ENCODE assay signal across 1 cellular context in genomic region chr11:20387262-20388095, GRCh38.
TF ChIP-seq lines count a peak whose summit lies in the region.

TSS of gene PRMT3 (plus strand) at chr11:20387716. CDS start at chr11:20387747, 31 bp downstream.

TF ChIP-seq in K562, 482 proteins besides CTCF, POLR2A, EP300 and RAD21 (continued from another document):
- TF ChIP-seq MITF (IDR thresholded peaks at IDR 0.05): peak; percentile 88
- TF ChIP-seq KLF1 (tag; IDR thresholded peaks at IDR 0.05): no peak; the same call in 1 of the 2 replicates
- TF ChIP-seq DEAF1 (CRISPR knock-in tag; IDR thresholded peaks at IDR 0.05): peak; percentile 61
- TF ChIP-seq ZNF766 (CRISPR knock-in tag; conservative IDR thresholded peaks at IDR 0.05): peak; percentile 72; the same call in 1 of the 2 replicates
- TF ChIP-seq C11orf30 (IDR thresholded peaks at IDR 0.05; ENCODE audit: low read depth): peak; percentile 97
- TF ChIP-seq KLF13 (tag; IDR thresholded peaks at IDR 0.05; ENCODE audit: borderline replicate concordance, low read depth): no peak; the same call in 1 of the 2 replicates
- TF ChIP-seq GTF2E2 (tag; IDR thresholded peaks at IDR 0.05): 0 out of 2 replicates have a peak, but pooled peaks have one; percentile 28
- no peak for TF ChIP-seq ZNF274 (IDR thresholded peaks at IDR 0.05; ENCODE audit: borderline replicate concordance, low read depth, low read length)
- TF ChIP-seq ZNF12 (CRISPR knock-in tag; IDR thresholded peaks at IDR 0.05): peak; percentile 53; the same call in 1 of the 2 replicates
- no peak for TF ChIP-seq ZNF551 (CRISPR knock-in tag; IDR thresholded peaks at IDR 0.05)
- TF ChIP-seq CC2D1A (IDR thresholded peaks at IDR 0.05): peak; percentile 81; the same call in 1 of the 2 replicates
- TF ChIP-seq, protein P1, sequence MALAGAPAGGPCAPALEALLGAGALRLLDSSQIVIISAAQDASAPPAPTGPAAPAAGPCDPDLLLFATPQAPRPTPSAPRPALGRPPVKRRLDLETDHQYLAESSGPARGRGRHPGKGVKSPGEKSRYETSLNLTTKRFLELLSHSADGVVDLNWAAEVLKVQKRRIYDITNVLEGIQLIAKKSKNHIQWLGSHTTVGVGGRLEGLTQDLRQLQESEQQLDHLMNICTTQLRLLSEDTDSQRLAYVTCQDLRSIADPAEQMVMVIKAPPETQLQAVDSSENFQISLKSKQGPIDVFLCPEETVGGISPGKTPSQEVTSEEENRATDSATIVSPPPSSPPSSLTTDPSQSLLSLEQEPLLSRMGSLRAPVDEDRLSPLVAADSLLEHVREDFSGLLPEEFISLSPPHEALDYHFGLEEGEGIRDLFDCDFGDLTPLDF (CRISPR knock-in tag; IDR thresholded peaks at IDR 0.05): peak; percentile 83
- TF ChIP-seq PHF20 (IDR thresholded peaks at IDR 0.05; ENCODE audit: partially characterized antibody): peak; percentile 99
- TF ChIP-seq SNRNP70 (optimal IDR thresholded peaks at IDR 0.05; ENCODE audit: low read depth, low read length): no peak
- TF ChIP-seq PHTF2 (CRISPR knock-in tag; IDR thresholded peaks at IDR 0.05): no peak
- TF ChIP-seq PTRF (tag; IDR thresholded peaks at IDR 0.05): no peak
- TF ChIP-seq LARP7 (IDR thresholded peaks at IDR 0.05): no peak; the same call in 1 of the 2 replicates
- peak; percentile 86 for TF ChIP-seq GABPA (tag; conservative IDR thresholded peaks at IDR 0.05; ENCODE audit: low read depth)
- TF ChIP-seq TRIM28 (IDR thresholded peaks at IDR 0.05): 0 out of 2 replicates have a peak, but pooled peaks have one; percentile 71
- peak; percentile 81 for TF ChIP-seq SUPT5H (IDR thresholded peaks at IDR 0.05)
- no peak for TF ChIP-seq POU5F1 (IDR thresholded peaks at IDR 0.05; ENCODE audit: borderline replicate concordance, low read depth, low read length, partially characterized antibody)
- TF ChIP-seq HNRNPLL (IDR thresholded peaks at IDR 0.05; ENCODE audit: low read depth, low read length, poor library complexity, severe bottlenecking): peak; percentile 98
- 0 out of 2 replicates have a peak, but pooled peaks have one; percentile 17 for TF ChIP-seq ZNF41 (CRISPR knock-in tag; conservative IDR thresholded peaks at IDR 0.05)
- TF ChIP-seq PHB (CRISPR knock-in tag; IDR thresholded peaks at IDR 0.05): 0 out of 2 replicates have a peak, but pooled peaks have one; percentile 68
- no peak for TF ChIP-seq HNRNPUL1 (IDR thresholded peaks at IDR 0.05; ENCODE audit: low read length)
- peak; percentile 95 for TF ChIP-seq RAD51 (IDR thresholded peaks at IDR 0.05; ENCODE audit: borderline replicate concordance, low read depth)
- TF ChIP-seq ZNF311 (CRISPR knock-in tag; IDR thresholded peaks at IDR 0.05): 0 out of 2 replicates have a peak, but pooled peaks have one; percentile 60
- peak; percentile 98 for TF ChIP-seq ELF1 (tag; IDR thresholded peaks at IDR 0.05)
- TF ChIP-seq HIVEP1 (CRISPR knock-in tag; IDR thresholded peaks at IDR 0.05): 0 out of 2 replicates have a peak, but pooled peaks have one; percentile 26
- TF ChIP-seq NUFIP1 (IDR thresholded peaks at IDR 0.05; ENCODE audit: partially characterized antibody): no peak
- peak; percentile 92 for TF ChIP-seq L3MBTL2 (IDR thresholded peaks at IDR 0.05)
- no peak for TF ChIP-seq THRAP3 (IDR thresholded peaks at IDR 0.05; ENCODE audit: borderline replicate concordance)
- no peak for TF ChIP-seq NFIX (CRISPR knock-in tag; IDR thresholded peaks at IDR 0.05; ENCODE audit: low read depth)
- no peak for TF ChIP-seq FOXA1 (IDR thresholded peaks at IDR 0.05; ENCODE audit: borderline replicate concordance)
- peak; percentile 80 for TF ChIP-seq CEBPB (tag; IDR thresholded peaks at IDR 0.05)
- TF ChIP-seq E2F8 (IDR thresholded peaks at IDR 0.05; ENCODE audit: low read depth, partially characterized antibody): peak; percentile 95
- peak; percentile 48 to 86; a peak in 1 of 4 replicates for TF ChIP-seq SIN3A (IDR thresholded peaks at IDR 0.05; ENCODE audit: borderline replicate concordance in 2 of 2, control insufficient read depth in 1 of 2, low read depth in 2 of 2, low read length in 2 of 2)
- peak; percentile 99 for TF ChIP-seq CREM (IDR thresholded peaks at IDR 0.05; ENCODE audit: low read depth)
- no peak for TF ChIP-seq STAG1 (CRISPR knock-in tag; IDR thresholded peaks at IDR 0.05; ENCODE audit: borderline replicate concordance)
- TF ChIP-seq PHF8 (IDR thresholded peaks at IDR 0.05; ENCODE audit: borderline replicate concordance, low read length): peak; percentile 90
- TF ChIP-seq ZNF584 (CRISPR knock-in tag; IDR thresholded peaks at IDR 0.05; ENCODE audit: low read depth): peak; percentile 72
- peak; percentile 68; the same call in 1 of the 2 replicates for TF ChIP-seq BACH1 (tag; IDR thresholded peaks at IDR 0.05)
- TF ChIP-seq, protein P2, sequence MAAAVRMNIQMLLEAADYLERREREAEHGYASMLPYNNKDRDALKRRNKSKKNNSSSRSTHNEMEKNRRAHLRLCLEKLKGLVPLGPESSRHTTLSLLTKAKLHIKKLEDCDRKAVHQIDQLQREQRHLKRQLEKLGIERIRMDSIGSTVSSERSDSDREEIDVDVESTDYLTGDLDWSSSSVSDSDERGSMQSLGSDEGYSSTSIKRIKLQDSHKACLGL (CRISPR knock-in tag; IDR thresholded peaks at IDR 0.05; ENCODE audit: borderline replicate concordance, poor library complexity, severe bottlenecking): peak; percentile 62
- TF ChIP-seq MTA1 (IDR thresholded peaks at IDR 0.05; ENCODE audit: borderline replicate concordance): peak; percentile 99
- 0 out of 2 replicates have a peak, but pooled peaks have one; percentile 24 for TF ChIP-seq ZNF407 (IDR thresholded peaks at IDR 0.05; ENCODE audit: low read depth)
